1 cellular context compared by ENCODE assay signal in the genomic region with DNA sequence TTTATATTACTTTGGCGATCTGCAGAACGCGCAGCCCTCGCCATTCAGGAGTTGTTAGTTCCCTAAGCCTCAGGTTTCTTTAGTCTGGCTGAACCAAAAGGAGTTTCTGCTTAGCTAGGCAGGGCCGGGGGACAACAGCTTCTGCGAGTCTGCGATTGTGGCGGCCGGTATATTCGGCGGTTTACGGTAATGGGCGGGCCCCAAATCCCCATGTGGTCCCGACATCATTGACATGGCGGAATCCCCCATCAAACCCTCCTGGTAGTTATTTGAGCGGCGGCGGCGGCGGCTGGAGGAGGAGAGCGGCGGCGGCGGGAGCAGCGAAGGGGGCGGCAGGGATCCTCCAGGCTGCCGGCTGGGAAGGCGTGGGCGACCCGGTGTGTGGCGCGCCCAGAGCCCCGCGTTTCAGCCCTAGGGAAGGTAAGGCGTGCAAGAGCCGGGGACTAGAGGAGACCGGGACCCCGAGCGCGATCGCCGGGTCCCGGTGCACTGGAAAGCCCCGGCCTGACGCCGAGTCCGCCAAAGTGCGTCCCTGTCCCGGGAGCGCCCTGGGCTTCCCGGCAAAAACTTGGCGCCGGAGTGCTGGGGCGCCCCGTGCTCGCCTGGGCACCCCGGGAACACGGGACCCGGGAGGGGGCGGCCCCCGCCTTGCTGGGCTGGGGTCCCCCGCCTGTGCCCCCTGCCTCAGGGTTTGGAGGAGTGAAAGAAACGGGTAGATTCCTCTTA.
TF ChIP-seq lines count a peak whose summit lies in the region.

TSS of gene FNDC3B (plus strand) at position 227 of the 726 bp plus-strand sequence. CDS start 72,902 bp downstream, outside the sequence.

TF ChIP-seq in K562, 482 proteins besides CTCF, POLR2A, EP300 and RAD21 (continued from another document and continues in another):
- TF ChIP-seq, protein P1, sequence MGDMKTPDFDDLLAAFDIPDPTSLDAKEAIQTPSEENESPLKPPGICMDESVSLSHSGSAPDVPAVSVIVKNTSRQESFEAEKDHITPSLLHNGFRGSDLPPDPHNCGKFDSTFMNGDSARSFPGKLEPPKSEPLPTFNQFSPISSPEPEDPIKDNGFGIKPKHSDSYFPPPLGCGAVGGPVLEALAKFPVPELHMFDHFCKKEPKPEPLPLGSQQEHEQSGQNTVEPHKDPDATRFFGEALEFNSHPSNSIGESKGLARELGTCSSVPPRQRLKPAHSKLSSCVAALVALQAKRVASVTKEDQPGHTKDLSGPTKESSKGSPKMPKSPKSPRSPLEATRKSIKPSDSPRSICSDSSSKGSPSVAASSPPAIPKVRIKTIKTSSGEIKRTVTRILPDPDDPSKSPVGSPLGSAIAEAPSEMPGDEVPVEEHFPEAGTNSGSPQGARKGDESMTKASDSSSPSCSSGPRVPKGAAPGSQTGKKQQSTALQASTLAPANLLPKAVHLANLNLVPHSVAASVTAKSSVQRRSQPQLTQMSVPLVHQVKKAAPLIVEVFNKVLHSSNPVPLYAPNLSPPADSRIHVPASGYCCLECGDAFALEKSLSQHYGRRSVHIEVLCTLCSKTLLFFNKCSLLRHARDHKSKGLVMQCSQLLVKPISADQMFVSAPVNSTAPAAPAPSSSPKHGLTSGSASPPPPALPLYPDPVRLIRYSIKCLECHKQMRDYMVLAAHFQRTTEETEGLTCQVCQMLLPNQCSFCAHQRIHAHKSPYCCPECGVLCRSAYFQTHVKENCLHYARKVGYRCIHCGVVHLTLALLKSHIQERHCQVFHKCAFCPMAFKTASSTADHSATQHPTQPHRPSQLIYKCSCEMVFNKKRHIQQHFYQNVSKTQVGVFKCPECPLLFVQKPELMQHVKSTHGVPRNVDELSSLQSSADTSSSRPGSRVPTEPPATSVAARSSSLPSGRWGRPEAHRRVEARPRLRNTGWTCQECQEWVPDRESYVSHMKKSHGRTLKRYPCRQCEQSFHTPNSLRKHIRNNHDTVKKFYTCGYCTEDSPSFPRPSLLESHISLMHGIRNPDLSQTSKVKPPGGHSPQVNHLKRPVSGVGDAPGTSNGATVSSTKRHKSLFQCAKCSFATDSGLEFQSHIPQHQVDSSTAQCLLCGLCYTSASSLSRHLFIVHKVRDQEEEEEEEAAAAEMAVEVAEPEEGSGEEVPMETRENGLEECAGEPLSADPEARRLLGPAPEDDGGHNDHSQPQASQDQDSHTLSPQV (IDR thresholded peaks at IDR 0.05), result no peak
- TF ChIP-seq SAFB (IDR thresholded peaks at IDR 0.05; ENCODE audit: borderline replicate concordance, low read depth, low read length), result no peak
- no peak for TF ChIP-seq ZNF668 (CRISPR knock-in tag; IDR thresholded peaks at IDR 0.05)
- no peak for TF ChIP-seq RFX7 (CRISPR knock-in tag; IDR thresholded peaks at IDR 0.05)
- no peak for TF ChIP-seq PHB2 (IDR thresholded peaks at IDR 0.05; ENCODE audit: low read depth)
- no peak for TF ChIP-seq ZFP30 (CRISPR knock-in tag; IDR thresholded peaks at IDR 0.05; ENCODE audit: borderline replicate concordance)
- no peak for TF ChIP-seq SRSF7 (optimal IDR thresholded peaks at IDR 0.05; ENCODE audit: low read depth, low read length)
- TF ChIP-seq EZH2 (IDR thresholded peaks at IDR 0.05; ENCODE audit: borderline replicate concordance, low read depth, low read length), result no peak
- TF ChIP-seq ETV5 (CRISPR knock-in tag; IDR thresholded peaks at IDR 0.05; ENCODE audit: low read depth), result no peak
- TF ChIP-seq NELFE (IDR thresholded peaks at IDR 0.05; ENCODE audit: insufficient read depth, insufficient read length), result no peak
- TF ChIP-seq HDGF (IDR thresholded peaks at IDR 0.05), result no peak
- TF ChIP-seq, protein P2, sequence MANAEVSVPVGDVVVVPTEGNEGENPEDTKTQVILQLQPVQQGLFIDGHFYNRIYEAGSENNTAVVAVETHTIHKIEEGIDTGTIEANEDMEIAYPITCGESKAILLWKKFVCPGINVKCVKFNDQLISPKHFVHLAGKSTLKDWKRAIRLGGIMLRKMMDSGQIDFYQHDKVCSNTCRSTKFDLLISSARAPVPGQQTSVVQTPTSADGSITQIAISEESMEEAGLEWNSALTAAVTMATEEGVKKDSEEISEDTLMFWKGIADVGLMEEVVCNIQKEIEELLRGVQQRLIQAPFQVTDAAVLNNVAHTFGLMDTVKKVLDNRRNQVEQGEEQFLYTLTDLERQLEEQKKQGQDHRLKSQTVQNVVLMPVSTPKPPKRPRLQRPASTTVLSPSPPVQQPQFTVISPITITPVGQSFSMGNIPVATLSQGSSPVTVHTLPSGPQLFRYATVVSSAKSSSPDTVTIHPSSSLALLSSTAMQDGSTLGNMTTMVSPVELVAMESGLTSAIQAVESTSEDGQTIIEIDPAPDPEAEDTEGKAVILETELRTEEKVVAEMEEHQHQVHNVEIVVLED (CRISPR knock-in tag; IDR thresholded peaks at IDR 0.05), result no peak
- TF ChIP-seq RFX5 (IDR thresholded peaks at IDR 0.05; ENCODE audit: low read depth, low read length), result no peak
- peak; percentile 76 for TF ChIP-seq NFIC (IDR thresholded peaks at IDR 0.05)
- TF ChIP-seq, protein P3, sequence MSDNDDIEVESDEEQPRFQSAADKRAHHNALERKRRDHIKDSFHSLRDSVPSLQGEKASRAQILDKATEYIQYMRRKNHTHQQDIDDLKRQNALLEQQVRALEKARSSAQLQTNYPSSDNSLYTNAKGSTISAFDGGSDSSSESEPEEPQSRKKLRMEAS (CRISPR knock-in tag; IDR thresholded peaks at IDR 0.05), result peak; percentile 77
- TF ChIP-seq NR4A1 (CRISPR knock-in tag; IDR thresholded peaks at IDR 0.05), result no peak
- 0 out of 2 replicates have a peak, but pooled peaks have one; percentile 25 for TF ChIP-seq NR4A1 (tag; IDR thresholded peaks at IDR 0.05)
- TF ChIP-seq USF2 (CRISPR knock-in tag; IDR thresholded peaks at IDR 0.05), result peak; percentile 79
- TF ChIP-seq TEAD4 (IDR thresholded peaks at IDR 0.05; ENCODE audit: low read length), result no peak; the same call in 1 of the 2 replicates
- TF ChIP-seq TEAD4 (CRISPR knock-in tag; IDR thresholded peaks at IDR 0.05; ENCODE audit: borderline replicate concordance), result no peak
- TF ChIP-seq, protein P4, sequence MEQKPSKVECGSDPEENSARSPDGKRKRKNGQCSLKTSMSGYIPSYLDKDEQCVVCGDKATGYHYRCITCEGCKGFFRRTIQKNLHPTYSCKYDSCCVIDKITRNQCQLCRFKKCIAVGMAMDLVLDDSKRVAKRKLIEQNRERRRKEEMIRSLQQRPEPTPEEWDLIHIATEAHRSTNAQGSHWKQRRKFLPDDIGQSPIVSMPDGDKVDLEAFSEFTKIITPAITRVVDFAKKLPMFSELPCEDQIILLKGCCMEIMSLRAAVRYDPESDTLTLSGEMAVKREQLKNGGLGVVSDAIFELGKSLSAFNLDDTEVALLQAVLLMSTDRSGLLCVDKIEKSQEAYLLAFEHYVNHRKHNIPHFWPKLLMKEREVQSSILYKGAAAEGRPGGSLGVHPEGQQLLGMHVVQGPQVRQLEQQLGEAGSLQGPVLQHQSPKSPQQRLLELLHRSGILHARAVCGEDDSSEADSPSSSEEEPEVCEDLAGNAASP (IDR thresholded peaks at IDR 0.05), result no peak
- TF ChIP-seq ZZZ3 (IDR thresholded peaks at IDR 0.05), result no peak
- peak; percentile 72; the same call in 1 of the 2 replicates for TF ChIP-seq NKRF (IDR thresholded peaks at IDR 0.05; ENCODE audit: borderline replicate concordance)
- TF ChIP-seq SMARCA4 (IDR thresholded peaks at IDR 0.05), result peak; percentile 24; the same call in 1 of the 2 replicates
- TF ChIP-seq, protein P5, sequence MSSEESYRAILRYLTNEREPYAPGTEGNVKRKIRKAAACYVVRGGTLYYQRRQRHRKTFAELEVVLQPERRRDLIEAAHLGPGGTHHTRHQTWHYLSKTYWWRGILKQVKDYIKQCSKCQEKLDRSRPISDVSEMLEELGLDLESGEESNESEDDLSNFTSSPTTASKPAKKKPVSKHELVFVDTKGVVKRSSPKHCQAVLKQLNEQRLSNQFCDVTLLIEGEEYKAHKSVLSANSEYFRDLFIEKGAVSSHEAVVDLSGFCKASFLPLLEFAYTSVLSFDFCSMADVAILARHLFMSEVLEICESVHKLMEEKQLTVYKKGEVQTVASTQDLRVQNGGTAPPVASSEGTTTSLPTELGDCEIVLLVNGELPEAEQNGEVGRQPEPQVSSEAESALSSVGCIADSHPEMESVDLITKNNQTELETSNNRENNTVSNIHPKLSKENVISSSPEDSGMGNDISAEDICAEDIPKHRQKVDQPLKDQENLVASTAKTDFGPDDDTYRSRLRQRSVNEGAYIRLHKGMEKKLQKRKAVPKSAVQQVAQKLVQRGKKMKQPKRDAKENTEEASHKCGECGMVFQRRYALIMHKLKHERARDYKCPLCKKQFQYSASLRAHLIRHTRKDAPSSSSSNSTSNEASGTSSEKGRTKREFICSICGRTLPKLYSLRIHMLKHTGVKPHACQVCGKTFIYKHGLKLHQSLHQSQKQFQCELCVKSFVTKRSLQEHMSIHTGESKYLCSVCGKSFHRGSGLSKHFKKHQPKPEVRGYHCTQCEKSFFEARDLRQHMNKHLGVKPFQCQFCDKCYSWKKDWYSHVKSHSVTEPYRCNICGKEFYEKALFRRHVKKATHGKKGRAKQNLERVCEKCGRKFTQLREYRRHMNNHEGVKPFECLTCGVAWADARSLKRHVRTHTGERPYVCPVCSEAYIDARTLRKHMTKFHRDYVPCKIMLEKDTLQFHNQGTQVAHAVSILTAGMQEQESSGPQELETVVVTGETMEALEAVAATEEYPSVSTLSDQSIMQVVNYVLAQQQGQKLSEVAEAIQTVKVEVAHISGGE (CRISPR knock-in tag; IDR thresholded peaks at IDR 0.05), result 0 out of 6 replicates have a peak, but pooled peaks of 1 of the 3 experiments have one; percentile 46
- no peak for TF ChIP-seq ZNF764 (CRISPR knock-in tag; IDR thresholded peaks at IDR 0.05; ENCODE audit: low read depth)
- TF ChIP-seq NR2C1 (IDR thresholded peaks at IDR 0.05), result no peak
- no peak for TF ChIP-seq NR2C1 (tag; IDR thresholded peaks at IDR 0.05)
- TF ChIP-seq ZNF318 (IDR thresholded peaks at IDR 0.05; ENCODE audit: borderline replicate concordance in 1 of 2, low read depth in 1 of 2), result no peak
- TF ChIP-seq EP400 (IDR thresholded peaks at IDR 0.05), result peak; percentile 84
- TF ChIP-seq GTF2A2 (tag; IDR thresholded peaks at IDR 0.05), result no peak; the same call in 1 of the 2 replicates
